ENCODE assay signal across 8 cellular contexts in genomic region chr7:127252736-127253288, GRCh38. TPM values are rescaled to one million over a fixed set of nuclear protein-coding genes. Genes with fewer than 3 reads are reported as not detected.
DNase-seq lines count a peak whose midpoint lies in the region; ATAC-seq lines count a peak whose summit lies in the region.

Gene GRM8, minus strand, starts transcription at chr7:127252941.

- H3K27me3 ChIP-seq in HUES6 (ENCODE audit: control insufficient read depth, insufficient read depth, low read length), result peaks cover 98% of the 10 kb centered on the region

- peak within 1 kb of the TSS; percentile 75 for H3K9ac ChIP-seq in HUES6 (ENCODE audit: low read length)

- H3K4me1 ChIP-seq in HUES6 (ENCODE audit: control insufficient read depth, insufficient read depth, low read length), result peaks cover 5% of the 10 kb centered on the region; the same call in 1 of the 2 replicates

- peak within 1 kb of the TSS; percentile 68 for H3K4me3 ChIP-seq in HUES6 (ENCODE audit: low read depth, low read length)

- no peaks in the 10 kb centered on the region for H3K9me3 ChIP-seq in HUES6 (ENCODE audit: control insufficient read depth, insufficient read depth, low read depth, low read length)

- no peak for ATAC-seq in HG03565 (IDR thresholded peaks at IDR 0.05; ENCODE audit: unreplicated experiment)

- no peak within 1 kb of the TSS for H3K27ac ChIP-seq in HUES6 (ENCODE audit: low read depth, low read length)

- DNase-seq in activated CD4-positive, alpha-beta T cell treated with anti-CD3 and anti-CD28 coated beads for 48 hours, result peak; percentile 18
- DNase-seq in activated CD4-positive, alpha-beta T cell treated with anti-CD3 and anti-CD28 coated beads for 1 hour, result no peak
- peak; percentile 62 to 67 for DNase-seq in SHP77 (lab: John Stamatoyannopoulos, UW)
- DNase-seq in cerebellum (ENCODE audit: low spot score), result peak; percentile 32
- peak; percentile 43 for DNase-seq in kidney tubule cell (ENCODE audit: low spot score)
- DNase-seq in stimulated activated CD4-positive, alpha-beta T cell treated with anti-CD3 and anti-CD28 coated beads, Interleukin-2, amount 100 ng/mL, for 24 hours, result peak; percentile 21 to 34

- H3K36me3 ChIP-seq in HUES6 (ENCODE audit: control insufficient read depth, insufficient read depth, low read length), result no peaks in the 10 kb centered on the region

RNA-seq across cellular contexts. Expression of gene GRM8, which starts in this region (rescaled TPM):
- total RNA-seq in cerebellum, result 25.2 TPM
